Comparison of ENCODE assay signal across 27 cellular contexts in the genomic region with DNA sequence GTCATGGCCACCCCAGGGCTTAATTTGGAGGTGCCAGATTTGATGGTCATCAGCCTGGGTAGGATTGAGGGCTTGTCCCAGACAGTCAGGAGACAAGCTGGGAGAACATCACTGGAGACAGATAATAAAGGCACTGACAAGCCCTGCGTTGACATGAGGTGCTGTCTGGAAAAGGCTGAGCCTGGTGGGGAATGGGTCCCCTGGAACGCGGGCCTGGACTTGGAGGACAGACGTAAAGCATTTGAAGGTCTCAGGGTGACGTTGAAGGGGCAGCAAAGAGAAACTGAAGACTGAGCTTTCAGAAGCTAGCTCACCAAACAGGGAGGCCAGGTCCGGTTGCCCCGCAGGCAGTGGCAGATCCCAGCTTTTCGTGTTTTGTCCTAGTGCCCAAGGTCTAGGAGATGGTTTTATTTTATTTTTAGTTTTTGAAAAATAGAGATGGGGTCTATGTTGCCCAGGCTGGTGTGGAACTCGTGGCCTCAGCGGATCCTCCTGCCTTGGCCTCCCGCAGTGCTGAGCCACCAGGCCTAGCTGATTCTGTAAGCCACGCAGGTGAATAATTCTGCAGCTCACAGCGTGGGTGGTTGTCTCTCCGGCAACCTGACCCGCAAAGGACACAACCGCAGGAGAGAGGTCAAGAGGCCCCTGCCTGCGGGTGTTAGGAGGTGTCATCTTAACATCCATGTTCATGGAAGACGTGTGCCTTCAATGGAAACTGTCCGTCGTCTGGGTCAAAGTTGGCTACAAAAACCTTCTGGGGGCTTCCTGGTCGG. TPM values are rescaled to one million over a fixed set of nuclear protein-coding genes. Genes with fewer than 3 reads are reported as not detected.
DNase-seq lines count a peak whose midpoint lies in the region; ATAC-seq and TF ChIP-seq lines count a peak whose summit lies in the region.
"Had no signal": no experiment of that assay in that cellular context is flagged by ENCODE, and none has a peak within 500 bp of the region (broad histone marks: within the 10 kb centered on the region; RNA-seq: fewer than 3 reads in every experiment).

No MANE protein-coding gene starts in this region.

- no peak for TF ChIP-seq CTCF in right atrium auricular region (IDR thresholded peaks at IDR 0.05)
- no peak for TF ChIP-seq CTCF in HEK293 (tag by site-specific recombination; IDR thresholded peaks at IDR 0.05)
- no peak for TF ChIP-seq CTCF in suprapubic skin (IDR thresholded peaks at IDR 0.05)

- H3K4me1 ChIP-seq in right atrium auricular region (peaks cover 0 to 15% of the 10 kb centered on the region in 2 donors), HEK293 (ENCODE audit: control insufficient read depth, insufficient read depth, low read length) (no peaks in the 10 kb centered on the region), right cardiac atrium (ENCODE audit: control insufficient read depth, insufficient read depth, low read length) (peaks cover 2% of the 10 kb centered on the region), suprapubic skin (peaks cover 3% of the 10 kb centered on the region)
- H3K4me1 ChIP-seq: Caco-2, HAP-1, SJCRH30 had no signal

- H3K4me3 ChIP-seq in right atrium auricular region (no peak overlapping the region), HEK293 (ENCODE audit: low read depth, low read length) (no peak overlapping the region), right cardiac atrium (ENCODE audit: low read length) (no peak overlapping the region), suprapubic skin (no peak overlapping the region)
- H3K4me3 ChIP-seq: GM12878, HAP-1, SJCRH30 had no signal

- WGBS in right cardiac atrium, result 95% methylated on average over 21 of the region's 21 CpGs
- 97% methylated on average over 21 of the region's 21 CpGs for WGBS in suprapubic skin

- TF ChIP-seq POLR2A in suprapubic skin (IDR thresholded peaks at IDR 0.05) (no peak), erythroblast (IDR thresholded peaks at IDR 0.05; ENCODE audit: low read length) (no peak)

- intact Hi-C loops in Right ventricle myocardium superior (cut with DNase I) (no loop called here), right cardiac atrium (cut with DNase I) (no loop called here)

- CTCF ChIA-PET in HEK293 (lab: Yijun Ruan, JAX), result no interaction called here

- H3K9me3 ChIP-seq in right atrium auricular region, result no peaks in the 10 kb centered on the region
- H3K9me3 ChIP-seq in HEK293 (ENCODE audit: control insufficient read depth, insufficient read depth, low read depth, low read length), result no peaks in the 10 kb centered on the region
- no peaks in the 10 kb centered on the region for H3K9me3 ChIP-seq in right cardiac atrium (ENCODE audit: control insufficient read depth, low read length)
- H3K9me3 ChIP-seq in suprapubic skin, result no peaks in the 10 kb centered on the region
- H3K9me3 ChIP-seq: Caco-2, HAP-1, SJCRH30 had no signal

- no peak for TF ChIP-seq EP300 in suprapubic skin (IDR thresholded peaks at IDR 0.05)

- H3K36me3 ChIP-seq in right atrium auricular region (no peaks in the 10 kb centered on the region), HEK293 (ENCODE audit: control insufficient read depth in 2 of 2, insufficient read depth in 1 of 2, low read length in 2 of 2) (no peaks in the 10 kb centered on the region), suprapubic skin (no peaks in the 10 kb centered on the region)
- H3K36me3 ChIP-seq: HAP-1, SJCRH30 had no signal

- POLR2A ChIA-PET in HEK293 (lab: Yijun Ruan, JAX), result no interaction called here

- no peaks in the 10 kb centered on the region for H3K27me3 ChIP-seq in right atrium auricular region
- no peaks in the 10 kb centered on the region for H3K27me3 ChIP-seq in right cardiac atrium (ENCODE audit: control insufficient read depth, insufficient read depth)
- peaks cover 8% of the 10 kb centered on the region for H3K27me3 ChIP-seq in suprapubic skin

- H3K27ac ChIP-seq in right atrium auricular region (no peak overlapping the region), HEK293 (ENCODE audit: extremely low read depth, low read depth, low read length) (no peak overlapping the region), right cardiac atrium (ENCODE audit: low read length) (no peak overlapping the region), suprapubic skin (no peak overlapping the region)
- H3K27ac ChIP-seq: HL-60, SJCRH30 had no signal

- peak; percentile 24 for DNase-seq in Right ventricle myocardium superior
- DNase-seq in right atrium auricular region (ENCODE audit: low spot score), result no peak
- peak in 2 of 3 donors; percentile 10 to 45 for DNase-seq in right cardiac atrium
- DNase-seq in suprapubic skin (ENCODE audit: low spot score in 2 of 2), result peak; percentile 61 to 62
- no peak for DNase-seq in erythroblast (lab: John Stamatoyannopoulos, UW)
- no peak for DNase-seq in effector CD4-positive, alpha-beta T cell
- DNase-seq: C1 segment of cervical spinal cord; Caco-2; CD8-positive, alpha-beta T cell; DMS79; EL; GDM1; GOT3; Kasumi-1; NCI-H1092 treated with DMSO at 0.1 percent for 48 hours; NCI-H1436; NCI-H187 treated with DMSO at 0.1 percent for 48 hours; NCI-H446; NCI-H524 treated with DMSO at 0.1 percent for 48 hours; NCI-H774; SJCRH30 had no signal

- no peak for ATAC-seq in Right ventricle myocardium superior (ENCODE audit: poor library complexity)
- no peak for ATAC-seq in right cardiac atrium
- ATAC-seq in GM18498 (IDR thresholded peaks at IDR 0.05; ENCODE audit: unreplicated experiment), result no peak
- ATAC-seq: CD8-positive, alpha-beta T cell; GM12878; SK-N-SH treated with all-trans-retinoic acid at 6 μM for 48 hours had no signal

TF ChIP-seq in HEK293, 187 proteins besides CTCF, POLR2A, EP300 and RAD21:
- no peak for TF ChIP-seq ZNF600 (tag by site-specific recombination; IDR thresholded peaks at IDR 0.05)
- TF ChIP-seq ZNF239 (tag by site-specific recombination; IDR thresholded peaks at IDR 0.05), result peak; percentile 97
- no peak for TF ChIP-seq ZNF792 (tag by site-specific recombination; IDR thresholded peaks at IDR 0.05)

RNA-seq across cellular contexts. Expression of a gene that starts 37.6 kb away (rescaled TPM):
- 70.3 TPM for total RNA-seq in Right ventricle myocardium superior
- total RNA-seq in right atrium auricular region, result 100 to 1,000 TPM in 1 of 2 donors, 10 to 100 TPM in 1; 62.9 to 104 TPM
- total RNA-seq in right cardiac atrium, result 10 to 100 TPM; 57.3 to 77.1 (median 70.9) TPM
- 67.9 TPM for polyA plus RNA-seq in right cardiac atrium
- total RNA-seq in suprapubic skin, result 100 to 1,000 TPM in 3 of 4 donors, 10 to 100 TPM in 1; 59.1 to 222 (median 155) TPM

Comparison
In these comparisons a context has a peak if more than half of its experiments do, and no peak if none do; other contexts are left out.
1. DNase-seq: peak in Right ventricle myocardium superior (single experiment), right cardiac atrium (2 of 3) and suprapubic skin (2 of 2); none in right atrium auricular region (single experiment), erythroblast (0 of 2) and effector CD4-positive, alpha-beta T cell (single experiment).